In genomic region chr6:43515808-43516207, GRCh38 we compare ENCODE assay signal across 9 cellular contexts. TPM values are rescaled to one million over a fixed set of nuclear protein-coding genes. Genes with fewer than 3 reads are reported as not detected.
DNase-seq lines count a peak whose midpoint lies in the region; ATAC-seq and TF ChIP-seq lines count a peak whose summit lies in the region.
"Had no signal": no experiment of that assay in that cellular context is flagged by ENCODE, and none has a peak within 500 bp of the region (broad histone marks: within the 10 kb centered on the region; RNA-seq: fewer than 3 reads in every experiment).

No MANE protein-coding gene starts in this region.

- H3F3A ChIP-seq in SK-N-SH (replicated peaks; ENCODE audit: insufficient read depth): peaks cover 12% of the 10 kb centered on the region

- H3K9me3 Mint-ChIP-seq in activated T-helper 1 cell treated with anti-CD3 and anti-CD28 coated beads, Interleukin-12 subunit alpha, Interleukin-12 subunit beta, Interleukin-2, Interleukin-4 antibody, amounts not matched to agents 30 ng/mL and 10 ng/mL and 1 ng/mL, durations not matched to agents 14 hours and 24 hours and 36 hours: no peaks in the 10 kb centered on the region

- peaks cover 20% of the 10 kb centered on the region for H3K4me1 Mint-ChIP-seq in activated T-helper 1 cell treated with anti-CD3 and anti-CD28 coated beads, Interleukin-12 subunit alpha, Interleukin-12 subunit beta, Interleukin-2, Interleukin-4 antibody, amounts not matched to agents 30 ng/mL and 10 ng/mL and 1 ng/mL, durations not matched to agents 14 hours and 24 hours and 36 hours (ENCODE audit: low read depth)

- H3K27me3 ChIP-seq in SK-N-SH (ENCODE audit: insufficient read depth) (no peaks in the 10 kb centered on the region), tibial nerve (no peaks in the 10 kb centered on the region)

- H3K4me1 ChIP-seq in SK-N-SH (ENCODE audit: control insufficient read depth in 1 of 2, insufficient read depth in 2 of 2, low read depth in 1 of 2, low read length in 1 of 2) (peaks cover 13 to 19% of the 10 kb centered on the region in 2 experiments), tibial nerve (peaks cover 0 to 49% (median 24%) of the 10 kb centered on the region in 4 donors)

- H3K27ac Mint-ChIP-seq in activated T-helper 1 cell treated with anti-CD3 and anti-CD28 coated beads, Interleukin-12 subunit alpha, Interleukin-12 subunit beta, Interleukin-2, Interleukin-4 antibody, amounts not matched to agents 30 ng/mL and 10 ng/mL and 1 ng/mL, durations not matched to agents 14 hours and 24 hours and 36 hours: no peak overlapping the region

- 17% methylated on average over 9 of the region's 9 CpGs for WGBS in SK-N-SH (ENCODE audit: low lambda C conversion rate)
- 46 to 56% methylated on average over 9 of the region's 9 CpGs for WGBS in lower leg skin, 2 donors
- WGBS in tibial nerve, 2 donors: 70 to 76% methylated on average over 9 of the region's 9 CpGs

- TF ChIP-seq POLR2A in lower leg skin (IDR thresholded peaks at IDR 0.05) (no peak), tibial nerve (IDR thresholded peaks at IDR 0.05) (no peak)

- no peak for ATAC-seq in SK-N-SH treated with all-trans-retinoic acid at 6 μM for 48 hours
- ATAC-seq in GM18520 (IDR thresholded peaks at IDR 0.05; ENCODE audit: unreplicated experiment): no peak

- in situ Hi-C loops in astrocyte of the spinal cord (cut with HindIII; ENCODE audit: low sequenced_read_pairs): no loop called here

- H4K20me1 ChIP-seq in SK-N-SH (ENCODE audit: insufficient read depth): 0 out of 2 replicates have a peak, but pooled peaks cover 10% of the 10 kb centered on the region

- no peak for TF ChIP-seq RAD21 in SK-N-SH (IDR thresholded peaks at IDR 0.05; ENCODE audit: low read length)

- no peaks in the 10 kb centered on the region for H3K9me3 ChIP-seq in SK-N-SH
- no peaks in the 10 kb centered on the region for H3K9me3 ChIP-seq in tibial nerve

- H3K36me3 ChIP-seq in SK-N-SH (replicated peaks in 1 of 2; ENCODE audit: control insufficient read depth in 1 of 2, insufficient read depth in 2 of 2, low read length in 1 of 2): peaks cover 47 to 61% of the 10 kb centered on the region in 2 experiments
- H3K36me3 ChIP-seq in tibial nerve: peaks cover 0 to 66% (median 41%) of the 10 kb centered on the region in 3 donors

- peak overlapping the region; percentile 86 to 100 for H3K4me3 ChIP-seq in SK-N-SH (ENCODE audit: low read depth in 2 of 2, low read length in 1 of 2)
- H3K4me3 ChIP-seq in astrocyte of the spinal cord (ENCODE audit: low read depth, low read length): peak overlapping the region; percentile 99
- H3K4me3 ChIP-seq in lower leg skin (ENCODE audit: low read depth, poor library complexity, severe bottlenecking): peak overlapping the region; percentile 99
- H3K4me3 ChIP-seq in tibial nerve: peak overlapping the region; percentile 80 to 99 (median 94)

- peak overlapping the region; percentile 82 for H3K4me2 ChIP-seq in SK-N-SH

- DNase-seq in SK-N-SH (no peak), astrocyte of the spinal cord (ENCODE audit: low read depth, low spot score) (no peak), lower leg skin (ENCODE audit: low spot score in 2 of 2) (no peak), tibial nerve (ENCODE audit: low spot score in 2 of 2) (no peak), SW480 (ENCODE audit: low spot score) (no peak)
- no peak for DNase-seq in activated T-helper 1 cell treated with anti-CD3 and anti-CD28 coated beads, Interleukin-12 subunit alpha, Interleukin-12 subunit beta, Interleukin-2, Interleukin-4 antibody, amounts not matched to agents 30 ng/mL and 10 ng/mL and 1 ng/mL, durations not matched to agents 14 hours and 24 hours and 36 hours (ENCODE audit: low spot score)
- DNase-seq: MV-4-11 had no signal

- no peaks in the 10 kb centered on the region for H3K27me3 Mint-ChIP-seq in activated T-helper 1 cell treated with anti-CD3 and anti-CD28 coated beads, Interleukin-12 subunit alpha, Interleukin-12 subunit beta, Interleukin-2, Interleukin-4 antibody, amounts not matched to agents 30 ng/mL and 10 ng/mL and 1 ng/mL, durations not matched to agents 14 hours and 24 hours and 36 hours (ENCODE audit: insufficient read depth)

- H3K27ac ChIP-seq in SK-N-SH (ENCODE audit: low read depth in 2 of 2, low read length in 1 of 2) (peak overlapping the region; percentile 83 to 88; a peak in 3 of 4 replicates), tibial nerve (peak overlapping the region in 1 of 4 donors; percentile 93)

- intact Hi-C loops in lower leg skin (cut with DNase I; ENCODE audit: low total_unique reads): no loop called here
- intact Hi-C loops in activated T-helper 1 cell treated with anti-CD3 and anti-CD28 coated beads, Interleukin-12 subunit alpha, Interleukin-12 subunit beta, Interleukin-2, Interleukin-4 antibody, amounts not matched to agents 30 ng/mL and 10 ng/mL and 1 ng/mL, durations not matched to agents 14 hours and 24 hours and 36 hours (cut with micrococcal nuclease): loop anchor here (2.0 to 5.0 kb wide), 4 partner anchors 39 to 1729 kb away; partner anchors contain the start of genes CUL7, MRPS10, TJAP1 and TOMM6

- CTCF ChIA-PET in SK-N-SH (lab: Yijun Ruan, JAX): interaction anchor here (0.8 to 3.1 kb wide), 4 partner anchors 8 to 130 kb away, joined by 3 to 21 read pairs (median 8); no protein-coding TSS in a partner anchor

- no peak overlapping the region for H2AFZ ChIP-seq in SK-N-SH (ENCODE audit: low read depth)

- peak overlapping the region; percentile 97 for H3K9ac ChIP-seq in SK-N-SH

- no peak for TF ChIP-seq EP300 in SK-N-SH (IDR thresholded peaks at IDR 0.05; ENCODE audit: borderline replicate concordance in 1 of 2, low read depth in 1 of 2, low read length in 1 of 2)
- no peak for TF ChIP-seq EP300 in tibial nerve (IDR thresholded peaks at IDR 0.05)

- no peaks in the 10 kb centered on the region for H3K9me2 ChIP-seq in SK-N-SH

- H3K4me3 Mint-ChIP-seq in activated T-helper 1 cell treated with anti-CD3 and anti-CD28 coated beads, Interleukin-12 subunit alpha, Interleukin-12 subunit beta, Interleukin-2, Interleukin-4 antibody, amounts not matched to agents 30 ng/mL and 10 ng/mL and 1 ng/mL, durations not matched to agents 14 hours and 24 hours and 36 hours: no peak overlapping the region

- TF ChIP-seq CTCF in SK-N-SH (IDR thresholded peaks at IDR 0.05) (no peak), astrocyte of the spinal cord (IDR thresholded peaks at IDR 0.05; ENCODE audit: low read depth, low read length) (no peak), lower leg skin (IDR thresholded peaks at IDR 0.05) (no peak), tibial nerve (IDR thresholded peaks at IDR 0.05) (no peak)

- peaks cover 64% of the 10 kb centered on the region for H3K79me2 ChIP-seq in SK-N-SH (ENCODE audit: insufficient read depth)

- H3K36me3 Mint-ChIP-seq in activated T-helper 1 cell treated with anti-CD3 and anti-CD28 coated beads, Interleukin-12 subunit alpha, Interleukin-12 subunit beta, Interleukin-2, Interleukin-4 antibody, amounts not matched to agents 30 ng/mL and 10 ng/mL and 1 ng/mL, durations not matched to agents 14 hours and 24 hours and 36 hours (ENCODE audit: low read depth): peaks cover 34% of the 10 kb centered on the region

- POLR2A ChIA-PET in SK-N-SH (lab: Yijun Ruan, JAX): interaction anchor here (1.1 to 1.7 kb wide), 2 partner anchors 10 to 39 kb away, joined by 6 to 7 read pairs; partner anchors contain the start of gene TJAP1

TF ChIP-seq in SK-N-SH treated with all-trans-retinoic acid at 6 μM for 48 hours, 23 proteins besides CTCF, POLR2A, EP300 and RAD21:
- no peak for TF ChIP-seq ZC3H10 (CRISPR knock-in tag; IDR thresholded peaks at IDR 0.05)
- no peak for TF ChIP-seq SNAI2 (CRISPR knock-in tag; IDR thresholded peaks at IDR 0.05)
TF ChIP-seq in SK-N-SH treated with all-trans-retinoic acid at 6 μM for 48 hours: peak in this region for 0.

RNA-seq across cellular contexts. Expression of gene YIPF3, which starts 0.9 kb away (rescaled TPM):
- 219 and 248 TPM in 2 replicates for polyA plus RNA-seq in SK-N-SH (2012; rRNA removed)
- 152 and 183 TPM in 2 replicates for polyA plus RNA-seq in SK-N-SH (2012; cell fraction: cytosol; rRNA removed)
- 160 and 254 TPM in 2 replicates for polyA plus RNA-seq in SK-N-SH (2012; cell fraction: nucleus; rRNA removed)
- total RNA-seq in lower leg skin: 100 to 1,000 TPM in 1 of 4 donors, 10 to 100 TPM in 3; 82.6 to 119 (median 89.0) TPM
- total RNA-seq in tibial nerve: 100 to 1,000 TPM in 1 of 4 donors, 10 to 100 TPM in 3; 61.7 to 105 (median 77.9) TPM
- total RNA-seq in activated T-helper 1 cell treated with anti-CD3 and anti-CD28 coated beads, Interleukin-12 subunit alpha, Interleukin-12 subunit beta, Interleukin-2, Interleukin-4 antibody, amounts not matched to agents 30 ng/mL and 10 ng/mL and 1 ng/mL, durations not matched to agents 14 hours and 24 hours and 36 hours: 60.2 and 62.5 TPM in 2 replicates

RNA-seq across cellular contexts. Expression of gene POLR1C, which starts 1.1 kb away (rescaled TPM):
- 59.1 and 80.6 TPM in 2 replicates for polyA plus RNA-seq in SK-N-SH (2012; rRNA removed)
- 57.2 and 57.4 TPM in 2 replicates for polyA plus RNA-seq in SK-N-SH (2012; cell fraction: cytosol; rRNA removed)
- 105 and 161 TPM in 2 replicates for polyA plus RNA-seq in SK-N-SH (2012; cell fraction: nucleus; rRNA removed)
- 10 to 100 TPM; 29.7 to 38.0 (median 32.4) TPM for total RNA-seq in lower leg skin
- 10 to 100 TPM; 24.5 to 45.5 (median 29.7) TPM for total RNA-seq in tibial nerve
- 85.8 and 98.0 TPM in 2 replicates for total RNA-seq in activated T-helper 1 cell treated with anti-CD3 and anti-CD28 coated beads, Interleukin-12 subunit alpha, Interleukin-12 subunit beta, Interleukin-2, Interleukin-4 antibody, amounts not matched to agents 30 ng/mL and 10 ng/mL and 1 ng/mL, durations not matched to agents 14 hours and 24 hours and 36 hours

RNA-seq across cellular contexts. Expression of gene LRRC73, which starts 5.7 kb away (rescaled TPM):
- 0.73 and 0.89 TPM in 2 replicates for polyA plus RNA-seq in SK-N-SH (2012; rRNA removed)
- polyA plus RNA-seq in SK-N-SH (2012; cell fraction: cytosol; rRNA removed): 0.90 and 1.1 TPM in 2 replicates
- 1.4 and 1.9 TPM in 2 replicates for polyA plus RNA-seq in SK-N-SH (2012; cell fraction: nucleus; rRNA removed)
- total RNA-seq in lower leg skin (under 1 TPM in 3 of 4 donors, not detected in 1; 0.36 to 0.53 (median 0.44) TPM), tibial nerve (1 to 10 TPM in 3 of 4 donors, under 1 TPM in 1; 0.59 to 2.4 (median 1.3) TPM)
- 0.10 and 0.12 TPM in 2 replicates for total RNA-seq in activated T-helper 1 cell treated with anti-CD3 and anti-CD28 coated beads, Interleukin-12 subunit alpha, Interleukin-12 subunit beta, Interleukin-2, Interleukin-4 antibody, amounts not matched to agents 30 ng/mL and 10 ng/mL and 1 ng/mL, durations not matched to agents 14 hours and 24 hours and 36 hours

RNA-seq across cellular contexts. Expression of gene TJAP1, which starts 38.4 kb away (rescaled TPM):
- polyA plus RNA-seq in SK-N-SH (2012; rRNA removed): 30.7 and 39.5 TPM in 2 replicates
- polyA plus RNA-seq in SK-N-SH (2012; cell fraction: cytosol; rRNA removed): 30.1 and 33.0 TPM in 2 replicates
- 119 and 134 TPM in 2 replicates for polyA plus RNA-seq in SK-N-SH (2012; cell fraction: nucleus; rRNA removed)
- total RNA-seq in lower leg skin: 10 to 100 TPM; 15.9 to 30.4 (median 23.8) TPM
- total RNA-seq in tibial nerve: 10 to 100 TPM; 30.2 to 43.8 (median 32.3) TPM
- 43.4 and 48.2 TPM in 2 replicates for total RNA-seq in activated T-helper 1 cell treated with anti-CD3 and anti-CD28 coated beads, Interleukin-12 subunit alpha, Interleukin-12 subunit beta, Interleukin-2, Interleukin-4 antibody, amounts not matched to agents 30 ng/mL and 10 ng/mL and 1 ng/mL, durations not matched to agents 14 hours and 24 hours and 36 hours
